In the genomic region with DNA sequence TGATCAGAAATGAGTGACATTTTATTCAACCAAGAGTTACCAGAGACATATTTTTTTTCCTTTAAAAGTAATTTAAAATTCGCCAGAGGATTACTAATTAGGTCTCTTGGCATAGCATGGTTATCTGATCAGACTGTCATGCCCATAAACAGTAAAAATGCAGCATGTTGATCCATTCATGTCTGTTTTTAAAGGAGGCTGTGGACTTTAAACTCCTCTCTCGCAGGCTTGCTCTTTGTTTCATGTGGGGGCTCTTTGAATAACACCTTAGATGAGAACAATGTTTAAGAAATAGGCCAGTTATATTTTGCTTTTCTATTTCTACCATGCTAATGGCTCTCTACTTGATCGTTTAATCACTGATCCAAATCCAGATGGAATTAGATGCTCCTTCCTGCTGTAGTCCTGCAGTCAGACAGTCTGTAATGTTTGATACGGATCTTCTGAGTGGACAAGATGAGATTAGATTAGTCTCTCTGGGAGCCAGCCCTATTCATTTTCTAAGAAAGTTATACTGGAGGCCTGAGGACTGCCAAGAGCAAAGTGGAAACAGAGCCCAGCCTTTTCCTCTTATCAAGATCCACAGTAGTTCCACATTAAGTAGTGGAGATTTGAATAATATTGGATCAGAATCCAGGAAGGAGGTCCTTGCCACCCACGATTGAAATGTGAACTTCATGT, we compare ENCODE assay signal across 14 cellular contexts.
DNase-seq lines count a peak whose midpoint lies in the region; ATAC-seq and TF ChIP-seq lines count a peak whose summit lies in the region.
"Had no signal": no experiment of that assay in that cellular context is flagged by ENCODE, and none has a peak within 500 bp of the region (broad histone marks: within the 10 kb centered on the region; RNA-seq: fewer than 3 reads in every experiment).

No MANE protein-coding gene starts in this region.

- TF ChIP-seq CTCF in LNCaP clone FGC (IDR thresholded peaks at IDR 0.05; ENCODE audit: control insufficient read depth, extremely low read depth, insufficient read depth): no peak

- no peaks in the 10 kb centered on the region for H3K27me3 Mint-ChIP-seq in activated T-cell treated with anti-CD3 and anti-CD28 coated beads, Interleukin-2, amount 50 U/mL, for 72 hours (ENCODE audit: low read depth)
- H3K27me3 Mint-ChIP-seq: IgD-negative memory B cell had no signal

- no peaks in the 10 kb centered on the region for H3K36me3 Mint-ChIP-seq in activated T-cell treated with anti-CD3 and anti-CD28 coated beads, Interleukin-2, amount 50 U/mL, for 72 hours (ENCODE audit: insufficient read depth in 2 of 2)

- no peak overlapping the region for H3K27ac Mint-ChIP-seq in activated T-cell treated with anti-CD3 and anti-CD28 coated beads, Interleukin-2, amount 50 U/mL, for 72 hours

- peak; percentile 7 for DNase-seq in LNCaP clone FGC (ENCODE audit: low read depth)
- no peak for DNase-seq in SK-N-MC (ENCODE audit: low read depth, low spot score)
- peak; percentile 16 for DNase-seq in fibroblast of peridontal ligament (ENCODE audit: extremely low read depth)
- no peak for DNase-seq in sciatic nerve (ENCODE audit: low spot score)
- DNase-seq in NCI-H1105 (lab: John Stamatoyannopoulos, UW): no peak
- DNase-seq in stimulated activated CD4-positive, alpha-beta T cell treated with anti-CD3 and anti-CD28 coated beads, Interleukin-4, amount 100 ng/mL, for 24 hours: no peak
- DNase-seq in activated T-cell treated with anti-CD3 and anti-CD28 coated beads, Interleukin-2, amount 50 U/mL, for 72 hours: no peak
- DNase-seq: AML-193, DMS 273 treated with DMSO at 0.1 percent for 48 hours had no signal

- H3K9ac ChIP-seq in SK-N-MC (ENCODE audit: insufficient read length): no peak overlapping the region
- H3K9ac ChIP-seq: BLaER1 had no signal

- H3K9me3 ChIP-seq in SK-N-MC (ENCODE audit: low read depth, low read length): no peaks in the 10 kb centered on the region
- H3K9me3 ChIP-seq: A549, BLaER1 had no signal

- H3K4me1 Mint-ChIP-seq in activated T-cell treated with anti-CD3 and anti-CD28 coated beads, Interleukin-2, amount 50 U/mL, for 72 hours (ENCODE audit: low read depth): no peaks in the 10 kb centered on the region

- H3K4me3 Mint-ChIP-seq in activated T-cell treated with anti-CD3 and anti-CD28 coated beads, Interleukin-2, amount 50 U/mL, for 72 hours: no peak overlapping the region
- H3K4me3 Mint-ChIP-seq: IgD-negative memory B cell had no signal

- 0 out of 2 replicates have a peak overlapping the region, but pooled peaks have one; percentile 38 for H3K27ac ChIP-seq in SK-N-MC
- H3K27ac ChIP-seq: A549, BLaER1, HL-60 had no signal

- intact Hi-C loops in sciatic nerve (cut with DNase I): no loop called here

- no peaks in the 10 kb centered on the region for H3K9me3 Mint-ChIP-seq in activated T-cell treated with anti-CD3 and anti-CD28 coated beads, Interleukin-2, amount 50 U/mL, for 72 hours
- H3K9me3 Mint-ChIP-seq: IgD-negative memory B cell had no signal

- ATAC-seq in sciatic nerve: peak; percentile 51
- ATAC-seq in GM19351 (IDR thresholded peaks at IDR 0.05; ENCODE audit: unreplicated experiment): no peak
- no peak for ATAC-seq in activated T-cell treated with anti-CD3 and anti-CD28 coated beads, Interleukin-2, amount 50 U/mL, for 72 hours (replicated peaks in 1 of 2)
- ATAC-seq: A549 had no signal

- H3K36me3 ChIP-seq in SK-N-MC (ENCODE audit: insufficient read depth, low read length): no peaks in the 10 kb centered on the region
- H3K36me3 ChIP-seq: BLaER1 had no signal

- H3K4me3 ChIP-seq in LNCaP clone FGC (ENCODE audit: low read depth, low read length): no peak overlapping the region
- H3K4me3 ChIP-seq in SK-N-MC: no peak overlapping the region
- H3K4me3 ChIP-seq: A549, BLaER1 had no signal

Comparison
In these comparisons a context has a peak if more than half of its experiments do, and no peak if none do; other contexts are left out.
1. DNase-seq: peak in LNCaP clone FGC (single experiment) and fibroblast of peridontal ligament (single experiment); none in SK-N-MC (single experiment), sciatic nerve (single experiment), NCI-H1105 (single experiment), stimulated activated CD4-positive, alpha-beta T cell treated with anti-CD3 and anti-CD28 coated beads, Interleukin-4, amount 100 ng/mL, for 24 hours (single experiment) and activated T-cell treated with anti-CD3 and anti-CD28 coated beads, Interleukin-2, amount 50 U/mL, for 72 hours (0 of 2).